1 cellular context compared by ENCODE assay signal in genomic region chr9:137240841-137241489, GRCh38.
TF ChIP-seq lines count a peak whose summit lies in the region.

Gene TUBB4B, plus strand, starts transcription at chr9:137241287. Its CDS starts 74 bp downstream, at chr9:137241361.

TF ChIP-seq in HepG2, 621 proteins besides CTCF, POLR2A, EP300 and RAD21 (continued from another document and continues in another):
- TF ChIP-seq AKNA (CRISPR knock-in tag; IDR thresholded peaks at IDR 0.05; ENCODE audit: borderline replicate concordance), result 0 out of 2 replicates have a peak, but pooled peaks have one; percentile 66
- no peak for TF ChIP-seq GMEB2 (CRISPR knock-in tag; IDR thresholded peaks at IDR 0.05; ENCODE audit: low read depth)
- peak; percentile 54 for TF ChIP-seq SAP130 (CRISPR knock-in tag; IDR thresholded peaks at IDR 0.05; ENCODE audit: low read depth)
- TF ChIP-seq ZNF629 (CRISPR knock-in tag; conservative IDR thresholded peaks at IDR 0.05), result 0 out of 2 replicates have a peak, but pooled peaks have one; percentile 31
- no peak for TF ChIP-seq ZSCAN30 (CRISPR knock-in tag; IDR thresholded peaks at IDR 0.05)
- TF ChIP-seq FOXC1 (CRISPR knock-in tag; IDR thresholded peaks at IDR 0.05; ENCODE audit: borderline replicate concordance), result no peak
- peak; percentile 64; the same call in 1 of the 2 replicates for TF ChIP-seq ZNF768 (CRISPR knock-in tag; IDR thresholded peaks at IDR 0.05)
- TF ChIP-seq DNMT1 (CRISPR knock-in tag; IDR thresholded peaks at IDR 0.05), result no peak
- TF ChIP-seq CREB3 (CRISPR knock-in tag; IDR thresholded peaks at IDR 0.05), result no peak
- TF ChIP-seq ZNF343 (CRISPR knock-in tag; IDR thresholded peaks at IDR 0.05), result no peak
- TF ChIP-seq ZNF460 (CRISPR knock-in tag; IDR thresholded peaks at IDR 0.05; ENCODE audit: borderline replicate concordance), result no peak
- peak; percentile 81; the same call in 1 of the 2 replicates for TF ChIP-seq ZNF367 (CRISPR knock-in tag; IDR thresholded peaks at IDR 0.05; ENCODE audit: borderline replicate concordance)
- no peak for TF ChIP-seq MBD4 (IDR thresholded peaks at IDR 0.05; ENCODE audit: borderline replicate concordance, low read length)
- no peak; the same call in 1 of the 2 replicates for TF ChIP-seq GLI4 (CRISPR knock-in tag; IDR thresholded peaks at IDR 0.05; ENCODE audit: borderline replicate concordance)
- TF ChIP-seq ZNF510 (CRISPR knock-in tag; IDR thresholded peaks at IDR 0.05; ENCODE audit: low read depth), result no peak
- no peak for TF ChIP-seq ATF6 (CRISPR knock-in tag; conservative IDR thresholded peaks at IDR 0.05)
- TF ChIP-seq ZNF674 (CRISPR knock-in tag; IDR thresholded peaks at IDR 0.05; ENCODE audit: low read depth), result 0 out of 2 replicates have a peak, but pooled peaks have one; percentile 52
- TF ChIP-seq MLLT10 (CRISPR knock-in tag; IDR thresholded peaks at IDR 0.05), result no peak
- TF ChIP-seq ZNF30 (CRISPR knock-in tag; IDR thresholded peaks at IDR 0.05), result no peak
- TF ChIP-seq HOXA5 (CRISPR knock-in tag; IDR thresholded peaks at IDR 0.05), result peak; percentile 48
- TF ChIP-seq SALL1 (CRISPR knock-in tag; IDR thresholded peaks at IDR 0.05), result peak; percentile 84
- TF ChIP-seq DRAP1 (CRISPR knock-in tag; IDR thresholded peaks at IDR 0.05), result peak; percentile 97
- TF ChIP-seq ZNF609 (CRISPR knock-in tag; IDR thresholded peaks at IDR 0.05; ENCODE audit: borderline replicate concordance), result no peak
- TF ChIP-seq SIN3A (IDR thresholded peaks at IDR 0.05; ENCODE audit: borderline replicate concordance, low read depth, low read length), result 0 out of 2 replicates have a peak, but pooled peaks have one; percentile 22
- TF ChIP-seq ZNF564 (CRISPR knock-in tag; IDR thresholded peaks at IDR 0.05), result peak; percentile 24; the same call in 1 of the 2 replicates
- TF ChIP-seq ZBTB46 (CRISPR knock-in tag; IDR thresholded peaks at IDR 0.05; ENCODE audit: borderline replicate concordance), result no peak
- TF ChIP-seq ZNF672 (CRISPR knock-in tag; IDR thresholded peaks at IDR 0.05), result peak; percentile 67; the same call in 1 of the 2 replicates
- no peak for TF ChIP-seq PREB (CRISPR knock-in tag; IDR thresholded peaks at IDR 0.05)
- no peak for TF ChIP-seq ZNF615 (CRISPR knock-in tag; IDR thresholded peaks at IDR 0.05; ENCODE audit: borderline replicate concordance)
- TF ChIP-seq DNMT3B (CRISPR knock-in tag; conservative IDR thresholded peaks at IDR 0.05), result 0 out of 2 replicates have a peak, but pooled peaks have one; percentile 29
- TF ChIP-seq USF2 (IDR thresholded peaks at IDR 0.05; ENCODE audit: low read depth, low read length), result no peak
- TF ChIP-seq USF2 (CRISPR knock-in tag; IDR thresholded peaks at IDR 0.05; ENCODE audit: borderline replicate concordance), result no peak
- TF ChIP-seq ZBTB26 (CRISPR knock-in tag; IDR thresholded peaks at IDR 0.05; ENCODE audit: borderline replicate concordance), result peak; percentile 82; the same call in 1 of the 2 replicates
- no peak; the same call in 1 of the 2 replicates for TF ChIP-seq PAX8 (CRISPR knock-in tag; IDR thresholded peaks at IDR 0.05; ENCODE audit: borderline replicate concordance)
- 0 out of 2 replicates have a peak, but pooled peaks have one; percentile 54 for TF ChIP-seq ZNF580 (CRISPR knock-in tag; IDR thresholded peaks at IDR 0.05; ENCODE audit: borderline replicate concordance, low read depth)
- no peak for TF ChIP-seq CEBPG (CRISPR knock-in tag; IDR thresholded peaks at IDR 0.05)
